In the genomic region with DNA sequence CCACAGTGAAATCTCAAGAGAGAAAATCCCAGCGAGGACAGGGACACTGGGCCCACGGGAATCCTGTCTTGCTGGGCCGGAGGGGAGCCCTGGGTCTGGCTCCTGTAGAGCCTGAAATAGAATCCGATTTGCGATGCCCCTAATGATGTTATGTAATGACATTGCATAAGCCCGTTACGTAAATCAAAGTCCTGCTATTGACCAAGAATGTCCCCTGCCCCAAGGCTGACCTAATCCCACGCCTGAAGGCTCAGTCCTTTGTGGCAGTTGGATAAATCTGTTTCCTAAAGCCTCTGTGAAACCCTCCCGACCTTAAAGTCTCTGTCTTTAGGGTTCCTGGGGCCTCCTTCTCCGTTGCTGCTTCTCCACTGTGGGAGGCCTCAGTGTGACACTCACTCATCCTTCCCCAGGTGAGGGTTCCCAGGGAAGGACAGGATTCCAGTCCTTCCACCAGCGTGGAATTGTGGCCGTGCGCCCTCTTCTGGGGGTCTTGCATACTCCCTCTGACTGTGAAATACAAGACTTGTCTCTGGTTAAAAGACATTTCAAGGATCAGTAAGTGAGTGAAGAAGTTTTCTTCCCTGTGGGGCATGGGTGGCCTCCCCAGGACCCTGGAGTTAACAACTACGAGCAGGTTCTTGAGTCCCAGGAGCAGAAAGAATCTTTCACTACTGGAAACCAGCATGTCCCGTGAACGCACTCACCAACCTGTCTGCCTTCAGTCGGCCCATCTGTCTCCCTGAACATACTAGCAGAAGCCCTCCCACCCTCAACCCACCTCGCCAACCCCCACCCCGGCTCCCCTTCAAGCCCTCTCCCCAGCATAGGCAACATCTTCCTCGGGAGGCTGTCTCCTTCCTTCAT, we compare ENCODE assay signal across 10 cellular contexts. TPM values are rescaled to one million over a fixed set of nuclear protein-coding genes. Genes with fewer than 3 reads are reported as not detected.
DNase-seq lines count a peak whose midpoint lies in the region; ATAC-seq and TF ChIP-seq lines count a peak whose summit lies in the region.
"Had no signal": no experiment of that assay in that cellular context is flagged by ENCODE, and none has a peak within 500 bp of the region (broad histone marks: within the 10 kb centered on the region; RNA-seq: fewer than 3 reads in every experiment).

No MANE protein-coding gene starts in this region.

- ATAC-seq in RWPE2 (ENCODE audit: low read depth) = peak; percentile 62; the same call in 2 of the 3 replicates
- ATAC-seq in gastroesophageal sphincter = no peak
- no peak for ATAC-seq in natural killer cell treated with Interleukin-12 subunit alpha and Interleukin-12 subunit beta and Interleukin-15 and Interleukin-18, amount 100 ng/mL, for 72 hours

- no peak overlapping the region for H3K4me3 ChIP-seq in RWPE2 (ENCODE audit: severe bottlenecking)
- H3K4me3 ChIP-seq in gastroesophageal sphincter = no peak overlapping the region
- H3K4me3 ChIP-seq in spleen = no peak overlapping the region
- H3K4me3 ChIP-seq: BLaER1 had no signal

- WGBS in gastroesophageal sphincter (ENCODE audit: low coverage in 1 of 2), 2 donors = 27 to 45% methylated on average over 2 to 10 of the region's 20 CpGs
- WGBS in spleen, 5 donors = 64 to 79% (median 69%) methylated on average over 20 of the region's 20 CpGs

- TF ChIP-seq EP300 in gastroesophageal sphincter (IDR thresholded peaks at IDR 0.05) = no peak

- TF ChIP-seq POLR2A in gastroesophageal sphincter (IDR thresholded peaks at IDR 0.05) (no peak), spleen (IDR thresholded peaks at IDR 0.05) (no peak)

- H3K4me1 ChIP-seq in RWPE2 (ENCODE audit: insufficient read depth, poor library complexity, severe bottlenecking) = no peaks in the 10 kb centered on the region
- no peaks in the 10 kb centered on the region for H3K4me1 ChIP-seq in gastroesophageal sphincter
- H3K4me1 ChIP-seq in spleen = peaks cover 0 to 30% (median 12%) of the 10 kb centered on the region in 6 donors

- H3K36me3 Mint-ChIP-seq in natural killer cell treated with Interleukin-12 subunit alpha and Interleukin-12 subunit beta and Interleukin-15 and Interleukin-18, amount 100 ng/mL, for 72 hours = no peaks in the 10 kb centered on the region

- intact Hi-C loops in spleen (cut with DNase I; ENCODE audit: low total_unique reads) = no loop called here

- no peak overlapping the region for H3K4me3 Mint-ChIP-seq in natural killer cell treated with Interleukin-12 subunit alpha and Interleukin-12 subunit beta and Interleukin-15 and Interleukin-18, amount 100 ng/mL, for 72 hours

- H3K27me3 ChIP-seq in RWPE2 (ENCODE audit: insufficient read depth, poor library complexity, severe bottlenecking) (no peaks in the 10 kb centered on the region), gastroesophageal sphincter (no peaks in the 10 kb centered on the region), spleen (replicated peaks in 1 of 7) (no peaks in the 10 kb centered on the region)
- H3K27me3 ChIP-seq: BLaER1 had no signal

- no peaks in the 10 kb centered on the region for H3K9me3 Mint-ChIP-seq in natural killer cell treated with Interleukin-12 subunit alpha and Interleukin-12 subunit beta and Interleukin-15 and Interleukin-18, amount 100 ng/mL, for 72 hours

- H3K9me3 ChIP-seq in RWPE2 (ENCODE audit: severe bottlenecking) = no peaks in the 10 kb centered on the region
- no peaks in the 10 kb centered on the region for H3K9me3 ChIP-seq in gastroesophageal sphincter
- peaks cover 0 to 4% (median 0%) of the 10 kb centered on the region in 8 donors for H3K9me3 ChIP-seq in spleen
- H3K9me3 ChIP-seq: BLaER1 had no signal

- no peaks in the 10 kb centered on the region for H3K27me3 Mint-ChIP-seq in natural killer cell treated with Interleukin-12 subunit alpha and Interleukin-12 subunit beta and Interleukin-15 and Interleukin-18, amount 100 ng/mL, for 72 hours

- no peaks in the 10 kb centered on the region for H3K36me3 ChIP-seq in RWPE2 (ENCODE audit: low read depth)
- H3K36me3 ChIP-seq in gastroesophageal sphincter = no peaks in the 10 kb centered on the region
- H3K36me3 ChIP-seq in spleen = no peaks in the 10 kb centered on the region
- H3K36me3 ChIP-seq: BLaER1 had no signal

- H3K4me1 Mint-ChIP-seq in natural killer cell treated with Interleukin-12 subunit alpha and Interleukin-12 subunit beta and Interleukin-15 and Interleukin-18, amount 100 ng/mL, for 72 hours (ENCODE audit: low read depth in 2 of 2) = no peaks in the 10 kb centered on the region

- H3K27ac Mint-ChIP-seq in natural killer cell treated with Interleukin-12 subunit alpha and Interleukin-12 subunit beta and Interleukin-15 and Interleukin-18, amount 100 ng/mL, for 72 hours = no peak overlapping the region

- no peak overlapping the region for H3K27ac ChIP-seq in RWPE2 (ENCODE audit: poor library complexity, severe bottlenecking)
- H3K27ac ChIP-seq in gastroesophageal sphincter = no peak overlapping the region
- peak overlapping the region in 1 of 8 donors; percentile 5 for H3K27ac ChIP-seq in spleen
- H3K27ac ChIP-seq: BLaER1 had no signal

- DNase-seq in NCI-H146 (lab: John Stamatoyannopoulos, UW) (peak; percentile 24), NCI-H146 treated with DMSO at 0.1 percent for 48 hours (lab: John Stamatoyannopoulos, UW; ENCODE audit: unreplicated experiment) (no peak), RWPE2 (ENCODE audit: low spot score) (no peak), spleen (peak; percentile 75), middle frontal gyrus (ENCODE audit: extremely low spot score, low spot score) (no peak), NK-92 (lab: John Stamatoyannopoulos, UW; ENCODE audit: unreplicated experiment) (no peak)
- no peak for DNase-seq in natural killer cell treated with Interleukin-12 subunit alpha and Interleukin-12 subunit beta and Interleukin-15 and Interleukin-18, amount 100 ng/mL, for 72 hours (ENCODE audit: low spot score)
- DNase-seq: Karpas-422 had no signal

- TF ChIP-seq CTCF in RWPE2 (IDR thresholded peaks at IDR 0.05; ENCODE audit: poor library complexity, severe bottlenecking) = peak; percentile 63
- TF ChIP-seq CTCF in gastroesophageal sphincter (IDR thresholded peaks at IDR 0.05) = peak in 3 of 4 experiments; percentile 19 to 63 (median 43)
- peak in 8 of 11 experiments; percentile 14 to 51 (median 36) for TF ChIP-seq CTCF in spleen (IDR thresholded peaks at IDR 0.05 in 8 of 11, conservative IDR thresholded peaks at IDR 0.05 in 3 of 11)

RNA-seq across cellular contexts. Expression of gene ZNF467, which starts 19.8 kb away (rescaled TPM):
- 10 to 100 TPM in 1 of 4 donors, 1 to 10 TPM in 3; 4.2 to 15.4 (median 9.3) TPM for total RNA-seq in gastroesophageal sphincter
- total RNA-seq in spleen = 10 to 100 TPM; 25.5 to 48.5 (median 37.6) TPM
- polyA plus RNA-seq in spleen = 10 to 100 TPM in 2 of 3 donors, 1 to 10 TPM in 1; 6.0 to 15.2 (median 12.8) TPM
- under 1 TPM; 0.10 to 0.28 TPM for total RNA-seq in natural killer cell treated with Interleukin-12 subunit alpha and Interleukin-12 subunit beta and Interleukin-15 and Interleukin-18, amount 100 ng/mL, for 72 hours

Comparison
In these comparisons a context has a peak if more than half of its experiments do, and no peak if none do; other contexts are left out.
1. DNase-seq: peak in NCI-H146 (single experiment) and spleen (single experiment); none in NCI-H146 treated with DMSO at 0.1 percent for 48 hours (single experiment), RWPE2 (single experiment), middle frontal gyrus (single experiment), NK-92 (single experiment) and natural killer cell treated with Interleukin-12 subunit alpha and Interleukin-12 subunit beta and Interleukin-15 and Interleukin-18, amount 100 ng/mL, for 72 hours (single experiment).
2. RNA of gene ZNF467, which starts 19.8 kb away (total RNA-seq): 25.5 to 48.5 TPM in spleen and 4.2 to 15.4 TPM in gastroesophageal sphincter; 0.10 to 0.28 TPM in natural killer cell treated with Interleukin-12 subunit alpha and Interleukin-12 subunit beta and Interleukin-15 and Interleukin-18, amount 100 ng/mL, for 72 hours; every median in the first group is over 4 times any median in the second.
3. Peak in every context shown above with its lines, with median percentiles within 50 percentile points of each other: CTCF ChIP-seq.